15 cellular contexts compared by ENCODE assay signal in the genomic region with DNA sequence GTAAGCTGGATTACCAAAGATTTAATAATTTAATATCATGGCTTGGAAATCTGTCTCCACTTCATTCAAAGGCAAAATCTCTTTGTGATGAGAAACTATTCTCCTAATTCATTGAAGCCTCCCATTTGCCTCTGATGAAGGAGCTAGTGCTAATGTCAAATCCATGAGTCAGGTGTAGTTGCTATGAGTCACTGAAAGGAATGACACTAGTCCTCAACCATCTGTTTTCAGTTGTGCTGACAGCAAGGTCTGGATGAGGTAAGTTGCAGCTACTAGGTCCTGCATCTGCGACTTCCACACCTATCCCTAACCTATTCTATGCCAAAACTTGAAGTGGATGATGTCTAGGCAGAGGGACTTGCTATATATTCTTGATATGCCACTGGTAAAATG.
A peak's percentile ranks its signal among the peaks of the same experiment; 100 is the strongest.
DNase-seq lines count a peak whose midpoint lies in the region; ATAC-seq, FAIRE-seq and TF ChIP-seq lines count a peak whose summit lies in the region.
"Had no signal": no experiment of that assay in that cellular context is flagged by ENCODE, and none has a peak within 500 bp of the region (broad histone marks: within the 10 kb centered on the region; RNA-seq: fewer than 3 reads in every experiment).

No MANE protein-coding gene starts in this region.

- ATAC-seq in GM12878 (no peak), left lung (peak; percentile 87)
- no peak for ATAC-seq in activated CD8-positive, alpha-beta T cell treated with anti-CD3 and anti-CD28 coated beads, Interleukin-2, amount 10 ng/mL, durations not matched to agents 7 days and 5 days

- H3K36me3 ChIP-seq in GM12878 (ENCODE audit: control insufficient read depth in 2 of 2, insufficient read depth in 2 of 2, low read length in 1 of 2): no peaks in the 10 kb centered on the region
- no peaks in the 10 kb centered on the region for H3K36me3 ChIP-seq in left lung
- H3K36me3 ChIP-seq: tibial nerve had no signal

- H3K27ac ChIP-seq in GM12878 (ENCODE audit: control insufficient read depth, insufficient read depth) (no peak overlapping the region), left lung (no peak overlapping the region)
- H3K27ac ChIP-seq: tibial nerve had no signal

- no peaks in the 10 kb centered on the region for H3K9me3 Mint-ChIP-seq in activated CD8-positive, alpha-beta T cell treated with anti-CD3 and anti-CD28 coated beads, Interleukin-2, amount 10 ng/mL, durations not matched to agents 7 days and 5 days (ENCODE audit: insufficient read depth)
- no peaks in the 10 kb centered on the region for H3K9me3 Mint-ChIP-seq in progenitor cell of endocrine pancreas (ENCODE audit: low read depth)
- H3K9me3 Mint-ChIP-seq: CD4-positive, alpha-beta T cell had no signal

- no peaks in the 10 kb centered on the region for H3K9me3 ChIP-seq in GM12878 (replicated peaks; ENCODE audit: control insufficient read depth, insufficient read depth, low read length)
- H3K9me3 ChIP-seq in left lung: no peaks in the 10 kb centered on the region
- H3K9me3 ChIP-seq: tibial nerve had no signal

- no peak for FAIRE-seq in GM12878 (lab: Jason Lieb, UNC)

- no peak overlapping the region for H3K27ac Mint-ChIP-seq in activated CD8-positive, alpha-beta T cell treated with anti-CD3 and anti-CD28 coated beads, Interleukin-2, amount 10 ng/mL, durations not matched to agents 7 days and 5 days
- H3K27ac Mint-ChIP-seq in progenitor cell of endocrine pancreas: no peak overlapping the region
- H3K27ac Mint-ChIP-seq: activated naive CD8-positive, alpha-beta T cell; CD4-positive, alpha-beta T cell had no signal

- no peaks in the 10 kb centered on the region for H3K79me2 ChIP-seq in GM12878 (ENCODE audit: control insufficient read depth, insufficient read depth, low read length)

- H3K4me3 Mint-ChIP-seq in activated CD8-positive, alpha-beta T cell treated with anti-CD3 and anti-CD28 coated beads, Interleukin-2, amount 10 ng/mL, durations not matched to agents 7 days and 5 days: no peak overlapping the region
- H3K4me3 Mint-ChIP-seq in progenitor cell of endocrine pancreas (ENCODE audit: low read depth): no peak overlapping the region
- H3K4me3 Mint-ChIP-seq: activated naive CD8-positive, alpha-beta T cell; CD4-positive, alpha-beta T cell had no signal

- WGBS in GM12878 (ENCODE audit: insufficient coverage, insufficient replicate concordance, low lambda C conversion rate, missing lambda C conversion rate): 0% methylated on average over 1 of the region's 1 CpG

- no TSS peak for BruUV-seq in GM12878 (replicated peaks; lab: Mats Ljungman, UMichigan)

- SMC1A ChIA-PET in GM12878 (lab: Charles Lee; ENCODE audit: uncharacterized antibody, unreplicated experiment): no interaction called here

- H3K4me1 ChIP-seq in GM12878 (ENCODE audit: control insufficient read depth, insufficient read depth, low read length) (no peaks in the 10 kb centered on the region), left lung (no peaks in the 10 kb centered on the region)
- H3K4me1 ChIP-seq: tibial nerve had no signal

- TF ChIP-seq EP300 in GM12878 (IDR thresholded peaks at IDR 0.05; ENCODE audit: borderline replicate concordance in 1 of 2, control insufficient read depth in 1 of 2, low read depth in 2 of 2, low read length in 2 of 2): no peak

- no peak overlapping the region for H3K4me2 ChIP-seq in GM12878 (ENCODE audit: control insufficient read depth, insufficient read depth)

- in situ Hi-C loops in GM12878 (cut with MboI): no loop called here

- no peak overlapping the region for H2AFZ ChIP-seq in GM12878 (ENCODE audit: control insufficient read depth, low read depth, low read length)

- H3K4me1 Mint-ChIP-seq in activated CD8-positive, alpha-beta T cell treated with anti-CD3 and anti-CD28 coated beads, Interleukin-2, amount 10 ng/mL, durations not matched to agents 7 days and 5 days (ENCODE audit: low read depth): no peaks in the 10 kb centered on the region
- peaks cover 3% of the 10 kb centered on the region for H3K4me1 Mint-ChIP-seq in progenitor cell of endocrine pancreas (ENCODE audit: low read depth)

- intact Hi-C loops in GM12878 (cut with micrococcal nuclease; ENCODE audit: unreplicated experiment) (no loop called here), left lung (cut with DNase I) (no loop called here)

- no peak overlapping the region for H3K4me3 ChIP-seq in GM12878
- no peak overlapping the region for H3K4me3 ChIP-seq in left lung
- H3K4me3 ChIP-seq: tibial nerve had no signal

- no peaks in the 10 kb centered on the region for H3K36me3 Mint-ChIP-seq in activated CD8-positive, alpha-beta T cell treated with anti-CD3 and anti-CD28 coated beads, Interleukin-2, amount 10 ng/mL, durations not matched to agents 7 days and 5 days (ENCODE audit: low read depth)
- no peaks in the 10 kb centered on the region for H3K36me3 Mint-ChIP-seq in progenitor cell of endocrine pancreas (ENCODE audit: insufficient read depth)
- H3K36me3 Mint-ChIP-seq: activated naive CD8-positive, alpha-beta T cell had no signal

- H4K20me1 ChIP-seq in GM12878 (ENCODE audit: control insufficient read depth, insufficient read depth): no peaks in the 10 kb centered on the region; the same call in 1 of the 2 replicates

- H3K27me3 Mint-ChIP-seq in activated CD8-positive, alpha-beta T cell treated with anti-CD3 and anti-CD28 coated beads, Interleukin-2, amount 10 ng/mL, durations not matched to agents 7 days and 5 days (ENCODE audit: low read depth): no peaks in the 10 kb centered on the region
- H3K27me3 Mint-ChIP-seq in progenitor cell of endocrine pancreas: no peaks in the 10 kb centered on the region
- H3K27me3 Mint-ChIP-seq: activated naive CD8-positive, alpha-beta T cell had no signal

- no peak overlapping the region for H3K9ac ChIP-seq in GM12878 (ENCODE audit: control insufficient read depth, insufficient read depth, low read length)

- TF ChIP-seq POLR2A in GM12878 (IDR thresholded peaks at IDR 0.05; ENCODE audit: low read depth, low read length): no peak

- DNase-seq in AG20443 (ENCODE audit: low spot score) (peak; percentile 13), LHCN-M2 (ENCODE audit: low read depth) (peak; percentile 78), GM12878 (ENCODE audit: low read depth, low spot score) (no peak), left lung (no peak), NCI-H526 treated with DMSO at 0.1 percent for 48 hours (lab: John Stamatoyannopoulos, UW) (no peak), progenitor cell of endocrine pancreas (ENCODE audit: low spot score, unreplicated experiment) (no peak)
- no peak for DNase-seq in activated effector memory CD4-positive, alpha-beta T cell treated with Interleukin-2 at 50 U/mL for 16 hours
- DNase-seq in activated CD8-positive, alpha-beta T cell treated with anti-CD3 and anti-CD28 coated beads, Interleukin-2, amount 10 ng/mL, durations not matched to agents 7 days and 5 days: no peak
- DNase-seq: activated CD8-positive, alpha-beta memory T cell treated with anti-CD3 and anti-CD28 coated beads for 24 hours; CD4-positive, alpha-beta T cell; NCI-H1048; NCI-H774; T-helper 1 cell had no signal

- TF ChIP-seq RAD21 in GM12878 (IDR thresholded peaks at IDR 0.05; ENCODE audit: insufficient read depth, low read depth, low read length): no peak

- H3K27me3 ChIP-seq in GM12878 (replicated peaks in 1 of 2; ENCODE audit: control insufficient read depth in 2 of 2, insufficient read depth in 2 of 2, low read length in 1 of 2) (no peaks in the 10 kb centered on the region), left lung (no peaks in the 10 kb centered on the region)
- H3K27me3 ChIP-seq: tibial nerve had no signal

- no peak for TF ChIP-seq CTCF in GM12878 (IDR thresholded peaks at IDR 0.05 in 2 of 3, conservative IDR thresholded peaks at IDR 0.05 in 1 of 3; ENCODE audit: control insufficient read depth in 2 of 3, extremely low read depth in 1 of 3, insufficient read depth in 1 of 3, low read depth in 3 of 3, low read length in 3 of 3)
- TF ChIP-seq CTCF in left lung (IDR thresholded peaks at IDR 0.05): no peak
- no peak for TF ChIP-seq CTCF in progenitor cell of endocrine pancreas (IDR thresholded peaks at IDR 0.05; ENCODE audit: unreplicated experiment)

- POLR2A ChIA-PET in GM12878 (lab: Charles Lee): no interaction called here
- POLR2A ChIA-PET in activated CD8-positive, alpha-beta T cell treated with anti-CD3 and anti-CD28 coated beads, Interleukin-2, amount 10 ng/mL, durations not matched to agents 7 days and 5 days (lab: Charles Lee): no interaction called here

- RAD21 ChIA-PET in GM12878 (lab: Charles Lee; ENCODE audit: unreplicated experiment): no interaction called here

- CTCF ChIA-PET in GM12878 (lab: Yijun Ruan, JAX): no interaction called here
- CTCF ChIA-PET in activated CD8-positive, alpha-beta T cell treated with anti-CD3 and anti-CD28 coated beads, Interleukin-2, amount 10 ng/mL, durations not matched to agents 7 days and 5 days (lab: Charles Lee): no interaction called here

TF ChIP-seq in GM12878, 131 proteins besides CTCF, POLR2A, EP300 and RAD21:
- TF ChIP-seq ASH2L (IDR thresholded peaks at IDR 0.05; ENCODE audit: borderline replicate concordance, low read depth) (no peak), BCL3 (IDR thresholded peaks at IDR 0.05; ENCODE audit: borderline replicate concordance, insufficient read depth, low read depth, low read length, poor library complexity, severe bottlenecking) (peak; percentile 35)

Comparison
In these comparisons a context has a peak if more than half of its experiments do, and no peak if none do; other contexts are left out.
1. DNase-seq: peak in AG20443 (single experiment) and LHCN-M2 (single experiment); none in GM12878 (single experiment), left lung (0 of 2), NCI-H526 treated with DMSO at 0.1 percent for 48 hours (single experiment), activated effector memory CD4-positive, alpha-beta T cell treated with Interleukin-2 at 50 U/mL for 16 hours (single experiment), activated CD8-positive, alpha-beta T cell treated with anti-CD3 and anti-CD28 coated beads, Interleukin-2, amount 10 ng/mL, durations not matched to agents 7 days and 5 days (single experiment) and progenitor cell of endocrine pancreas (single experiment).